Comparison of ENCODE assay signal across 7 cellular contexts in the genomic region with DNA sequence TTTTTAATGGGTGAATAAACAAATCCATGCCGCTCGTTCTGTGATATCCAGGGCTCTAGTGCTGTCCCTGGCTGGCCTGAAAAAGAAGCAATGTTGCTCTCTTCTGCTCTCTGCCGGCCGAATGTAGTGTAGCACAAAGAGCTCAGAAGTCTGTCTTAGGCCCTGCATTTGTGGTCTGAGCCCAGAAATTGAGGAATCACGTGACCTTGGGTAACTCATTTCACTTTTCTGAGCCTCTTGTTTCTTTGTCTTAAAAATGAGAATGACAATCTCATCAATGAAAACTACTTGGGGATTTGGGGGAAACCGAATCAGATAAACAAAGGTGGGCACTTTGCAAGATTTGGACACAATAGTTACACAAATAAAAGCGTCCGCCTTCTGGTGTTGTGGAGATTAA.
DNase-seq lines count a peak whose midpoint lies in the region; ATAC-seq and TF ChIP-seq lines count a peak whose summit lies in the region.

No MANE protein-coding gene starts in this region.

- BruUV-seq in Panc1 (replicated peaks; lab: Mats Ljungman, UMichigan) = no TSS peak

- no peak overlapping the region for H3K9ac ChIP-seq in adipocyte (ENCODE audit: low read length)

- H3K36me3 ChIP-seq in Panc1 (ENCODE audit: control insufficient read depth, insufficient read depth, low read length) (no peaks in the 10 kb centered on the region), adipocyte (ENCODE audit: control insufficient read depth, insufficient read depth, low read length, severe bottlenecking) (no peaks in the 10 kb centered on the region)

- peak; percentile 58 for ATAC-seq in HG02938 (IDR thresholded peaks at IDR 0.05; ENCODE audit: unreplicated experiment)
- peak; percentile 98 for ATAC-seq in Panc1
- peak; percentile 91 for ATAC-seq in left ventricle myocardium superior
- ATAC-seq in GM19035 (IDR thresholded peaks at IDR 0.05; ENCODE audit: unreplicated experiment) = no peak

- H3K27ac ChIP-seq in Panc1 (ENCODE audit: low read length) = no peak overlapping the region

- H3K4me3 ChIP-seq in Panc1 (ENCODE audit: low read depth in 2 of 2, low read length in 2 of 2) = no peak overlapping the region
- H3K4me3 ChIP-seq in adipocyte (ENCODE audit: low read length) = no peak overlapping the region
- no peak overlapping the region for H3K4me3 ChIP-seq in retinal pigment epithelial cell (ENCODE audit: low read length)

- DNase-seq in Daoy (ENCODE audit: low read depth) (peak; percentile 59), Panc1 (ENCODE audit: low read depth, low spot score) (peak; percentile 47), adipocyte (ENCODE audit: low read depth) (peak; percentile 48), left ventricle myocardium superior (peak; percentile 55), retinal pigment epithelial cell (ENCODE audit: low read depth) (peak; percentile 12)

- no peaks in the 10 kb centered on the region for H3K9me3 ChIP-seq in Panc1 (ENCODE audit: control insufficient read depth, insufficient read depth, low read depth, low read length)
- no peaks in the 10 kb centered on the region for H3K9me3 ChIP-seq in adipocyte (ENCODE audit: control insufficient read depth, low read length)

- in situ Hi-C loops in Panc1 (cut with HindIII; ENCODE audit: low pct_unique_long_range_greater_than_20kb, low sequenced_read_pairs) = no loop called here

- TF ChIP-seq CTCF in Panc1 (IDR thresholded peaks at IDR 0.05) = peak; percentile 89
- peak; percentile 89 for TF ChIP-seq CTCF in retinal pigment epithelial cell (conservative IDR thresholded peaks at IDR 0.05; ENCODE audit: low read depth, low read length)

- intact Hi-C loops in Panc1 (cut with micrococcal nuclease; ENCODE audit: unreplicated experiment) (loop anchor here (5.0 kb wide), 1 partner anchor 152 kb away; no protein-coding TSS in a partner anchor), left ventricle myocardium superior (cut with micrococcal nuclease) (loop anchor here (10.0 kb wide), 1 partner anchor 150 kb away; no protein-coding TSS in a partner anchor)

- CTCF ChIA-PET in Panc1 (lab: Charles Lee) = interaction anchor here (0.5 to 1.8 kb wide), 9 partner anchors 11 to 1072 kb away, joined by 3 to 6 read pairs (median 3); a partner anchor contains a TSS

- H3K27me3 ChIP-seq in Panc1 (ENCODE audit: control insufficient read depth, insufficient read depth, low read length) (0 out of 2 replicates have a peak, but pooled peaks cover 2% of the 10 kb centered on the region), adipocyte (replicated peaks; ENCODE audit: control insufficient read depth, insufficient read depth, low read length) (peaks cover 38% of the 10 kb centered on the region)

- POLR2A ChIA-PET in Panc1 (lab: Charles Lee) = no interaction called here

- H3K4me1 ChIP-seq in Panc1 (ENCODE audit: control insufficient read depth, insufficient read depth, low read length) = no peaks in the 10 kb centered on the region
- no peaks in the 10 kb centered on the region for H3K4me1 ChIP-seq in adipocyte (ENCODE audit: control insufficient read depth, insufficient read depth, low read length)
